In the genomic region with DNA sequence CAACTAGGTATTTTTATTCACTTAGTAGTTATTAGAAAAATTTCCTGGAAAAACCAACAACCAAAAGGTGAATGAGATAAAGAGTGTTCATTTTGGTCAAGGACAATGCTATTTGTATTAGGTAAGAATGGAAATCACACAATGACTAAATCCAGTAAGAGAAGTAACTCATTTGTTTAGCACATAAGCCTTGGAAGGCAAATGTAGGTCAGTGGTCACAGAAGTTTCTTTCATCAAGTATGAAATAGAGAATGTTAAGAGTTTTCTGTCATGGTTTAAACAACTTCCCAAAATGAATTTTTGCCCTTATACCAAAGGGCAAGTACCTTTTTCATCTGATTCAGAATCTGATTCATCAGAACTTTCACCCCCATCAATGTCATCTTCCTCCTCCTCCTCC, we compare ENCODE assay signal across 14 cellular contexts.
DNase-seq lines count a peak whose midpoint lies in the region; ATAC-seq and TF ChIP-seq lines count a peak whose summit lies in the region.
"Had no signal": no experiment of that assay in that cellular context is flagged by ENCODE, and none has a peak within 500 bp of the region (broad histone marks: within the 10 kb centered on the region; RNA-seq: fewer than 3 reads in every experiment).

No MANE protein-coding gene starts in this region.

- H3K4me1 Mint-ChIP-seq in activated T-cell treated with anti-CD3 and anti-CD28 coated beads, Interleukin-2, amount 50 U/mL, for 72 hours (ENCODE audit: low read depth), result peaks cover 19% of the 10 kb centered on the region
- peaks cover 8% of the 10 kb centered on the region for H3K4me1 Mint-ChIP-seq in activated naive CD8-positive, alpha-beta T cell treated with anti-CD3 and anti-CD28 coated beads for 36 hours
- peaks cover 14% of the 10 kb centered on the region for H3K4me1 Mint-ChIP-seq in stimulated activated naive CD8-positive, alpha-beta T cell treated with anti-CD3 and anti-CD28 coated beads, Interleukin-15, Interleukin-2, amounts not matched to agents 100 ng/mL and 50 ng/mL, for 24 hours (ENCODE audit: low read depth)

- H3K9me3 Mint-ChIP-seq in activated T-cell treated with anti-CD3 and anti-CD28 coated beads, Interleukin-2, amount 50 U/mL, for 72 hours, result no peaks in the 10 kb centered on the region
- H3K9me3 Mint-ChIP-seq in activated naive CD8-positive, alpha-beta T cell treated with anti-CD3 and anti-CD28 coated beads for 36 hours, result no peaks in the 10 kb centered on the region
- no peaks in the 10 kb centered on the region for H3K9me3 Mint-ChIP-seq in stimulated activated naive CD8-positive, alpha-beta T cell treated with anti-CD3 and anti-CD28 coated beads, Interleukin-15, Interleukin-2, amounts not matched to agents 100 ng/mL and 50 ng/mL, for 24 hours

- TF ChIP-seq POLR2A in lower leg skin (IDR thresholded peaks at IDR 0.05), result no peak

- intact Hi-C loops in lower leg skin (cut with DNase I; ENCODE audit: low total_unique reads), result no loop called here

- H3K27me3 Mint-ChIP-seq in activated T-cell treated with anti-CD3 and anti-CD28 coated beads, Interleukin-2, amount 50 U/mL, for 72 hours (ENCODE audit: low read depth), result no peaks in the 10 kb centered on the region
- H3K27me3 Mint-ChIP-seq in activated naive CD8-positive, alpha-beta T cell treated with anti-CD3 and anti-CD28 coated beads for 36 hours, result no peaks in the 10 kb centered on the region
- H3K27me3 Mint-ChIP-seq in stimulated activated naive CD8-positive, alpha-beta T cell treated with anti-CD3 and anti-CD28 coated beads, Interleukin-15, Interleukin-2, amounts not matched to agents 100 ng/mL and 50 ng/mL, for 24 hours, result no peaks in the 10 kb centered on the region

- H3K27ac Mint-ChIP-seq in activated T-cell treated with anti-CD3 and anti-CD28 coated beads, Interleukin-2, amount 50 U/mL, for 72 hours, result peak overlapping the region; percentile 78
- peak overlapping the region; percentile 16 for H3K27ac Mint-ChIP-seq in activated naive CD8-positive, alpha-beta T cell treated with anti-CD3 and anti-CD28 coated beads for 36 hours
- peak overlapping the region; percentile 92 for H3K27ac Mint-ChIP-seq in stimulated activated naive CD8-positive, alpha-beta T cell treated with anti-CD3 and anti-CD28 coated beads, Interleukin-15, Interleukin-2, amounts not matched to agents 100 ng/mL and 50 ng/mL, for 24 hours

- peaks cover 0 to 5% of the 10 kb centered on the region in 2 donors for H3K36me3 Mint-ChIP-seq in activated T-cell treated with anti-CD3 and anti-CD28 coated beads, Interleukin-2, amount 50 U/mL, for 72 hours (ENCODE audit: insufficient read depth in 2 of 2)
- H3K36me3 Mint-ChIP-seq in activated naive CD8-positive, alpha-beta T cell treated with anti-CD3 and anti-CD28 coated beads for 36 hours, result peaks cover 9% of the 10 kb centered on the region
- peaks cover 23% of the 10 kb centered on the region for H3K36me3 Mint-ChIP-seq in stimulated activated naive CD8-positive, alpha-beta T cell treated with anti-CD3 and anti-CD28 coated beads, Interleukin-15, Interleukin-2, amounts not matched to agents 100 ng/mL and 50 ng/mL, for 24 hours (ENCODE audit: low read depth)

- ATAC-seq in activated T-cell treated with anti-CD3 and anti-CD28 coated beads, Interleukin-2, amount 50 U/mL, for 72 hours (replicated peaks in 1 of 2), result peak; percentile 46 to 85
- ATAC-seq in HG02642 (IDR thresholded peaks at IDR 0.05; ENCODE audit: poor library complexity, unreplicated experiment), result peak; percentile 70
- ATAC-seq: mucosa of descending colon had no signal

- TF ChIP-seq CTCF in lower leg skin (IDR thresholded peaks at IDR 0.05), result no peak

- no peak for DNase-seq in activated T-cell treated with anti-CD3 and anti-CD28 coated beads, Interleukin-2, amount 50 U/mL, for 72 hours
- DNase-seq in activated T-cell treated with anti-CD3 and anti-CD28 coated beads for 4 hours, result no peak
- no peak for DNase-seq in activated naive CD8-positive, alpha-beta T cell treated with anti-CD3 and anti-CD28 coated beads for 36 hours
- no peak for DNase-seq in NCI-H187 (lab: John Stamatoyannopoulos, UW)
- no peak for DNase-seq in stimulated activated CD4-positive, alpha-beta T cell treated with anti-CD3 and anti-CD28 coated beads, Interleukin-4, amount 100 ng/mL, for 24 hours
- no peak for DNase-seq in lower leg skin (ENCODE audit: low spot score in 2 of 2)
- DNase-seq: activated CD8-positive, alpha-beta memory T cell treated with anti-CD3 and anti-CD28 coated beads, Interleukin-2, amount 50 U/mL, for 48 hours; brain microvascular endothelial cell; GOT3; mucosa of descending colon; NCI-H446 treated with DMSO at 0.1 percent for 48 hours; T1000 had no signal

- no peak overlapping the region for H3K4me3 ChIP-seq in lower leg skin (ENCODE audit: low read depth, poor library complexity, severe bottlenecking)
- H3K4me3 ChIP-seq: mucosa of descending colon had no signal

- H3K4me3 Mint-ChIP-seq in activated T-cell treated with anti-CD3 and anti-CD28 coated beads, Interleukin-2, amount 50 U/mL, for 72 hours, result peak overlapping the region in 1 of 2 donors; percentile 71
- H3K4me3 Mint-ChIP-seq in activated naive CD8-positive, alpha-beta T cell treated with anti-CD3 and anti-CD28 coated beads for 36 hours, result no peak overlapping the region
- H3K4me3 Mint-ChIP-seq in stimulated activated naive CD8-positive, alpha-beta T cell treated with anti-CD3 and anti-CD28 coated beads, Interleukin-15, Interleukin-2, amounts not matched to agents 100 ng/mL and 50 ng/mL, for 24 hours, result peak overlapping the region; percentile 11

Comparison
In these comparisons a context has a peak if more than half of its experiments do, and no peak if none do; other contexts are left out.
1. H3K27ac Mint-ChIP-seq: peak in every context shown above with its lines; median percentile 92 in stimulated activated naive CD8-positive, alpha-beta T cell treated with anti-CD3 and anti-CD28 coated beads, Interleukin-15, Interleukin-2, amounts not matched to agents 100 ng/mL and 50 ng/mL, for 24 hours; 78 in activated T-cell treated with anti-CD3 and anti-CD28 coated beads, Interleukin-2, amount 50 U/mL, for 72 hours; 16 in activated naive CD8-positive, alpha-beta T cell treated with anti-CD3 and anti-CD28 coated beads for 36 hours.